Comparison of ENCODE assay signal across 9 cellular contexts in genomic region chr19:9139609-9140158, GRCh38. TPM values are rescaled to one million over a fixed set of nuclear protein-coding genes. Genes with fewer than 3 reads are reported as not detected.
A peak's percentile ranks its signal among the peaks of the same experiment; 100 is the strongest.
DNase-seq lines count a peak whose midpoint lies in the region; ATAC-seq lines count a peak whose summit lies in the region.
"Had no signal": no experiment of that assay in that cellular context is flagged by ENCODE, and none has a peak within 500 bp of the region (broad histone marks: within the 10 kb centered on the region; RNA-seq: fewer than 3 reads in every experiment).

No MANE protein-coding gene starts in this region.

- ATAC-seq in GM18511 (IDR thresholded peaks at IDR 0.05; ENCODE audit: unreplicated experiment) = peak; percentile 13
- ATAC-seq in HG03378 (IDR thresholded peaks at IDR 0.05; ENCODE audit: unreplicated experiment) = peak; percentile 20
- ATAC-seq in activated naive CD8-positive, alpha-beta T cell treated with anti-CD3 and anti-CD28 coated beads, Interleukin-2, amount 50 U/mL, for 24 hours = no peak

- H3K4me1 Mint-ChIP-seq in activated naive CD8-positive, alpha-beta T cell treated with anti-CD3 and anti-CD28 coated beads, Interleukin-2, amount 50 U/mL, for 24 hours = peaks cover 34% of the 10 kb centered on the region
- peaks cover 36 to 52% of the 10 kb centered on the region in 2 donors for H3K4me1 Mint-ChIP-seq in immature natural killer cell

- peaks cover 2% of the 10 kb centered on the region for H3K27me3 Mint-ChIP-seq in activated naive CD8-positive, alpha-beta T cell treated with anti-CD3 and anti-CD28 coated beads, Interleukin-2, amount 50 U/mL, for 24 hours
- H3K27me3 Mint-ChIP-seq in immature natural killer cell (ENCODE audit: low read depth in 3 of 3) = peaks cover 0 to 1% (median 0%) of the 10 kb centered on the region in 3 donors

- peak overlapping the region; percentile 98 for H3K4me3 Mint-ChIP-seq in activated naive CD8-positive, alpha-beta T cell treated with anti-CD3 and anti-CD28 coated beads, Interleukin-2, amount 50 U/mL, for 24 hours
- H3K4me3 Mint-ChIP-seq in immature natural killer cell = peak overlapping the region; percentile 88 to 99 (median 97)

- peak overlapping the region; percentile 82 for H3K27ac ChIP-seq in temporal lobe (ENCODE audit: low read depth, low read length)

- peak overlapping the region; percentile 95 for H3K27ac Mint-ChIP-seq in activated naive CD8-positive, alpha-beta T cell treated with anti-CD3 and anti-CD28 coated beads, Interleukin-2, amount 50 U/mL, for 24 hours
- H3K27ac Mint-ChIP-seq in immature natural killer cell = peak overlapping the region in 5 of 6 donors; percentile 90 to 98 (median 97)

- DNase-seq in activated naive CD8-positive, alpha-beta T cell treated with anti-CD3 and anti-CD28 coated beads, Interleukin-2, amount 50 U/mL, for 24 hours = no peak
- DNase-seq in immature natural killer cell (no peak), islet precursor cell (no peak), NCI-H524 (lab: John Stamatoyannopoulos, UW) (no peak)
- DNase-seq in activated CD4-positive, CD25-positive, alpha-beta regulatory T cell treated with anti-CD3 and anti-CD28 coated beads, Interleukin-2, amount 50 U/mL, for 72 hours = no peak

- peaks cover 10% of the 10 kb centered on the region for H3K9me3 Mint-ChIP-seq in activated naive CD8-positive, alpha-beta T cell treated with anti-CD3 and anti-CD28 coated beads, Interleukin-2, amount 50 U/mL, for 24 hours
- peaks cover 0 to 4% (median 2%) of the 10 kb centered on the region in 6 donors for H3K9me3 Mint-ChIP-seq in immature natural killer cell

- H3K36me3 Mint-ChIP-seq in activated naive CD8-positive, alpha-beta T cell treated with anti-CD3 and anti-CD28 coated beads, Interleukin-2, amount 50 U/mL, for 24 hours (ENCODE audit: low read depth) = peaks cover 30% of the 10 kb centered on the region
- H3K36me3 Mint-ChIP-seq in immature natural killer cell = peaks cover 5 to 10% (median 5%) of the 10 kb centered on the region in 3 donors

RNA-seq across cellular contexts. Expression of gene ZNF317, which starts 0.5 kb away (rescaled TPM):
- 10 to 100 TPM; 20.3 to 40.4 (median 21.5) TPM for polyA plus RNA-seq in immature natural killer cell
- 15.7 TPM for total RNA-seq in temporal lobe

RNA-seq across cellular contexts. Expression of gene OR7G3, which starts 12.9 kb away (rescaled TPM):
- polyA plus RNA-seq in immature natural killer cell = not detected
- not detected for total RNA-seq in temporal lobe
- total RNA-seq: activated CD8-positive, alpha-beta memory T cell treated with anti-CD3 and anti-CD28 coated beads for 36 hours had no signal

RNA-seq across cellular contexts. Expression of gene OR7G1, which starts 24.1 kb away (rescaled TPM):
- polyA plus RNA-seq in immature natural killer cell = not detected
- not detected for total RNA-seq in temporal lobe
- total RNA-seq: activated CD8-positive, alpha-beta memory T cell treated with anti-CD3 and anti-CD28 coated beads for 36 hours had no signal

RNA-seq across cellular contexts. Expression of gene OR7G2, which starts 32.4 kb away (rescaled TPM):
- not detected for polyA plus RNA-seq in immature natural killer cell
- not detected for total RNA-seq in temporal lobe
- total RNA-seq: activated CD8-positive, alpha-beta memory T cell treated with anti-CD3 and anti-CD28 coated beads for 36 hours had no signal

RNA-seq across cellular contexts. Expression of gene OR7D2, which starts 39.1 kb away (rescaled TPM):
- not detected for polyA plus RNA-seq in immature natural killer cell
- total RNA-seq in temporal lobe = under 0.01 TPM
- total RNA-seq: activated CD8-positive, alpha-beta memory T cell treated with anti-CD3 and anti-CD28 coated beads for 36 hours had no signal
